Comparison of ENCODE assay signal across 8 cellular contexts in genomic region chr5:1105350-1106265, GRCh38. TPM values are rescaled to one million over a fixed set of nuclear protein-coding genes. Genes with fewer than 3 reads are reported as not detected.
DNase-seq lines count a peak whose midpoint lies in the region; ATAC-seq and TF ChIP-seq lines count a peak whose summit lies in the region.

No MANE protein-coding gene starts in this region.

- ATAC-seq in HG03135 (IDR thresholded peaks at IDR 0.05; ENCODE audit: unreplicated experiment) = peak; percentile 50
- ATAC-seq in lower lobe of right lung = no peak

- H3K36me3 ChIP-seq in hepatocyte (replicated peaks; ENCODE audit: insufficient read depth, low read depth) (no peaks in the 10 kb centered on the region), tibial artery (peaks cover 0 to 4% (median 0%) of the 10 kb centered on the region in 3 donors), lower lobe of right lung (no peaks in the 10 kb centered on the region)

- CTCF ChIA-PET in activated CD4-positive, alpha-beta memory T cell treated with anti-CD3 and anti-CD28 coated beads, Interleukin-2, amount 10 ng/mL, durations not matched to agents 7 days and 5 days (lab: Charles Lee) = interaction anchor here (1.2 to 1.5 kb wide), 2 partner anchors 35 to 213 kb away, joined by 3 to 10 read pairs; partner anchors contain the start of genes BRD9 and TRIP13

- POLR2A ChIA-PET in activated CD4-positive, alpha-beta memory T cell treated with anti-CD3 and anti-CD28 coated beads, Interleukin-2, amount 10 ng/mL, durations not matched to agents 7 days and 5 days (lab: Charles Lee) = interaction anchor here (0.6 to 1.5 kb wide), 5 partner anchors 12 to 564 kb away, joined by 3 to 6 read pairs (median 4); no protein-coding TSS in a partner anchor

- H3K4me1 ChIP-seq in hepatocyte (ENCODE audit: insufficient read depth) = peaks cover 77% of the 10 kb centered on the region
- peaks cover 0 to 41% (median 18%) of the 10 kb centered on the region in 4 donors for H3K4me1 ChIP-seq in tibial artery
- H3K4me1 ChIP-seq in lower lobe of right lung = peaks cover 81% of the 10 kb centered on the region

- peaks cover 20% of the 10 kb centered on the region for H4K20me1 ChIP-seq in hepatocyte (ENCODE audit: insufficient read depth, poor library complexity, severe bottlenecking)

- peaks cover 4% of the 10 kb centered on the region for H3K36me3 Mint-ChIP-seq in activated CD4-positive, alpha-beta memory T cell treated with anti-CD3 and anti-CD28 coated beads, Interleukin-2, amount 10 ng/mL, durations not matched to agents 7 days and 5 days (ENCODE audit: low read depth)

- H3K4me1 Mint-ChIP-seq in activated CD4-positive, alpha-beta memory T cell treated with anti-CD3 and anti-CD28 coated beads, Interleukin-2, amount 10 ng/mL, durations not matched to agents 7 days and 5 days = peaks cover 56% of the 10 kb centered on the region

- no peaks in the 10 kb centered on the region for H3K9me3 Mint-ChIP-seq in activated CD4-positive, alpha-beta memory T cell treated with anti-CD3 and anti-CD28 coated beads, Interleukin-2, amount 10 ng/mL, durations not matched to agents 7 days and 5 days

- DNase-seq in GM13977 (ENCODE audit: low spot score) (peak; percentile 68), hepatocyte (ENCODE audit: low spot score) (peak; percentile 87), EL (no peak), tibial artery (no peak), NCI-H2227 (lab: John Stamatoyannopoulos, UW; ENCODE audit: unreplicated experiment) (no peak), lower lobe of right lung (no peak)
- DNase-seq in activated CD4-positive, alpha-beta memory T cell treated with anti-CD3 and anti-CD28 coated beads, Interleukin-2, amount 10 ng/mL, durations not matched to agents 7 days and 5 days = peak; percentile 70

- H3K4me3 Mint-ChIP-seq in activated CD4-positive, alpha-beta memory T cell treated with anti-CD3 and anti-CD28 coated beads, Interleukin-2, amount 10 ng/mL, durations not matched to agents 7 days and 5 days = peak overlapping the region; percentile 57

- intact Hi-C loops in tibial artery (cut with DNase I; ENCODE audit: low total_unique reads) (no loop called here), lower lobe of right lung (cut with DNase I) (no loop called here)

- peak overlapping the region; percentile 71 for H3K4me2 ChIP-seq in hepatocyte

- H3K9me2 ChIP-seq in hepatocyte (replicated peaks; ENCODE audit: insufficient read depth) = no peaks in the 10 kb centered on the region

- TF ChIP-seq CTCF in GM13977 (IDR thresholded peaks at IDR 0.05; ENCODE audit: extremely low read depth, insufficient read depth, missing control alignments) (no peak), hepatocyte (IDR thresholded peaks at IDR 0.05; ENCODE audit: poor library complexity) (no peak), tibial artery (IDR thresholded peaks at IDR 0.05) (no peak), lower lobe of right lung (IDR thresholded peaks at IDR 0.05) (no peak)

- H3K27me3 ChIP-seq in hepatocyte (no peaks in the 10 kb centered on the region), tibial artery (no peaks in the 10 kb centered on the region), lower lobe of right lung (ENCODE audit: low read depth) (no peaks in the 10 kb centered on the region)

- H3K27ac Mint-ChIP-seq in activated CD4-positive, alpha-beta memory T cell treated with anti-CD3 and anti-CD28 coated beads, Interleukin-2, amount 10 ng/mL, durations not matched to agents 7 days and 5 days = peak overlapping the region; percentile 94

- H3K4me3 ChIP-seq in hepatocyte (no peak overlapping the region), tibial artery (no peak overlapping the region), lower lobe of right lung (no peak overlapping the region)

- WGBS in hepatocyte (ENCODE audit: low lambda C conversion rate, missing lambda C conversion rate) = 49% methylated on average over 19 of the region's 19 CpGs

- no peak overlapping the region for H2AFZ ChIP-seq in hepatocyte

- in situ Hi-C loops in GM13977 (cut with MboI; ENCODE audit: low pct_unique_long_range_greater_than_20kb, low sequenced_read_pairs, unreplicated experiment) = loop anchor here (25.0 kb wide), 1 partner anchor 168 kb away; no protein-coding TSS in a partner anchor

- H3K79me2 ChIP-seq in hepatocyte = peaks cover 82% of the 10 kb centered on the region

- H3K27me3 Mint-ChIP-seq in activated CD4-positive, alpha-beta memory T cell treated with anti-CD3 and anti-CD28 coated beads, Interleukin-2, amount 10 ng/mL, durations not matched to agents 7 days and 5 days = no peaks in the 10 kb centered on the region

- H3K27ac ChIP-seq in hepatocyte (peak overlapping the region; percentile 98), tibial artery (no peak overlapping the region), lower lobe of right lung (no peak overlapping the region)

- H3K9me3 ChIP-seq in hepatocyte (ENCODE audit: low read depth) (no peaks in the 10 kb centered on the region), tibial artery (no peaks in the 10 kb centered on the region), lower lobe of right lung (no peaks in the 10 kb centered on the region)

RNA-seq across cellular contexts. Expression of gene SLC12A7, which starts 6.3 kb away (rescaled TPM):
- 10 to 100 TPM; 32.6 to 34.2 TPM for total RNA-seq in activated CD4-positive, alpha-beta memory T cell treated with anti-CD3 and anti-CD28 coated beads, Interleukin-2, amount 10 ng/mL, durations not matched to agents 7 days and 5 days
- total RNA-seq in hepatocyte (19.7 and 30.2 TPM in 2 replicates), lower lobe of right lung (49.5 TPM)
- polyA plus RNA-seq in hepatocyte = 31.3 and 34.3 TPM in 2 replicates

Comparison
In these comparisons a context has a peak if more than half of its experiments do, and no peak if none do; other contexts are left out.
1. DNase-seq: peak in GM13977 (single experiment), activated CD4-positive, alpha-beta memory T cell treated with anti-CD3 and anti-CD28 coated beads, Interleukin-2, amount 10 ng/mL, durations not matched to agents 7 days and 5 days (single experiment) and hepatocyte (single experiment); none in EL (single experiment), tibial artery (0 of 2), NCI-H2227 (single experiment) and lower lobe of right lung (single experiment).